ENCODE assay signal across 1 cellular context in genomic region chr6:34610819-34611477, GRCh38.
TF ChIP-seq lines count a peak whose summit lies in the region.

No MANE protein-coding gene starts in this region.

TF ChIP-seq in SK-N-SH treated with all-trans-retinoic acid at 6 μM for 48 hours, 23 proteins besides CTCF, POLR2A, EP300 and RAD21 (continued from another document):
- TF ChIP-seq TSHZ2 (CRISPR knock-in tag; IDR thresholded peaks at IDR 0.05) = no peak
- TF ChIP-seq, protein P1, sequence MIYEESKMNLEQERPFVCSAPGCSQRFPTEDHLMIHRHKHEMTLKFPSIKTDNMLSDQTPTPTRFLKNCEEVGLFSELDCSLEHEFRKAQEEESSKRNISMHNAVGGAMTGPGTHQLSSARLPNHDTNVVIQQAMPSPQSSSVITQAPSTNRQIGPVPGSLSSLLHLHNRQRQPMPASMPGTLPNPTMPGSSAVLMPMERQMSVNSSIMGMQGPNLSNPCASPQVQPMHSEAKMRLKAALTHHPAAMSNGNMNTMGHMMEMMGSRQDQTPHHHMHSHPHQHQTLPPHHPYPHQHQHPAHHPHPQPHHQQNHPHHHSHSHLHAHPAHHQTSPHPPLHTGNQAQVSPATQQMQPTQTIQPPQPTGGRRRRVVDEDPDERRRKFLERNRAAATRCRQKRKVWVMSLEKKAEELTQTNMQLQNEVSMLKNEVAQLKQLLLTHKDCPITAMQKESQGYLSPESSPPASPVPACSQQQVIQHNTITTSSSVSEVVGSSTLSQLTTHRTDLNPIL (CRISPR knock-in tag; IDR thresholded peaks at IDR 0.05; ENCODE audit: low read depth) = no peak
- TF ChIP-seq, protein P2, sequence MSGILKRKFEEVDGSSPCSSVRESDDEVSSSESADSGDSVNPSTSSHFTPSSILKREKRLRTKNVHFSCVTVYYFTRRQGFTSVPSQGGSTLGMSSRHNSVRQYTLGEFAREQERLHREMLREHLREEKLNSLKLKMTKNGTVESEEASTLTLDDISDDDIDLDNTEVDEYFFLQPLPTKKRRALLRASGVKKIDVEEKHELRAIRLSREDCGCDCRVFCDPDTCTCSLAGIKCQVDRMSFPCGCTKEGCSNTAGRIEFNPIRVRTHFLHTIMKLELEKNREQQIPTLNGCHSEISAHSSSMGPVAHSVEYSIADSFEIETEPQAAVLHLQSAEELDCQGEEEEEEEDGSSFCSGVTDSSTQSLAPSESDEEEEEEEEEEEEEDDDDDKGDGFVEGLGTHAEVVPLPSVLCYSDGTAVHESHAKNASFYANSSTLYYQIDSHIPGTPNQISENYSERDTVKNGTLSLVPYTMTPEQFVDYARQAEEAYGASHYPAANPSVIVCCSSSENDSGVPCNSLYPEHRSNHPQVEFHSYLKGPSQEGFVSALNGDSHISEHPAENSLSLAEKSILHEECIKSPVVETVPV (CRISPR knock-in tag; IDR thresholded peaks at IDR 0.05) = no peak
